Comparison of ENCODE assay signal across 16 cellular contexts in genomic region chr7:50405246-50405645, GRCh38. TPM values are rescaled to one million over a fixed set of nuclear protein-coding genes. Genes with fewer than 3 reads are reported as not detected.
DNase-seq lines count a peak whose midpoint lies in the region; ATAC-seq and TF ChIP-seq lines count a peak whose summit lies in the region.
"Had no signal": no experiment of that assay in that cellular context is flagged by ENCODE, and none has a peak within 500 bp of the region (broad histone marks: within the 10 kb centered on the region; RNA-seq: fewer than 3 reads in every experiment).

No MANE protein-coding gene starts in this region.

- intact Hi-C loops in Right ventricle myocardium inferior (cut with DNase I): no loop called here

- TF ChIP-seq CTCF in GM13977 (IDR thresholded peaks at IDR 0.05; ENCODE audit: extremely low read depth, insufficient read depth, missing control alignments): no peak

- no peak for ATAC-seq in activated naive CD4-positive, alpha-beta T cell treated with anti-CD3 and anti-CD28 coated beads, Interleukin-2, amount 50 U/mL, for 72 hours
- ATAC-seq in HG02852 (IDR thresholded peaks at IDR 0.05; ENCODE audit: unreplicated experiment): peak; percentile 41
- ATAC-seq in activated naive CD8-positive, alpha-beta T cell treated with anti-CD3 and anti-CD28 coated beads, Interleukin-2, amount 10 ng/mL, durations not matched to agents 7 days and 5 days (ENCODE audit: low read depth): no peak
- ATAC-seq in Right ventricle myocardium inferior: no peak

- POLR2A ChIA-PET in activated naive CD8-positive, alpha-beta T cell treated with anti-CD3 and anti-CD28 coated beads, Interleukin-2, amount 10 ng/mL, durations not matched to agents 7 days and 5 days (lab: Charles Lee): no interaction called here

- H3K4me1 Mint-ChIP-seq in activated naive CD8-positive, alpha-beta T cell treated with anti-CD3 and anti-CD28 coated beads, Interleukin-2, amount 10 ng/mL, durations not matched to agents 7 days and 5 days: peaks cover 51% of the 10 kb centered on the region

- H3K9me3 Mint-ChIP-seq in activated naive CD4-positive, alpha-beta T cell treated with anti-CD3 and anti-CD28 coated beads, Interleukin-2, amount 50 U/mL, for 72 hours: no peaks in the 10 kb centered on the region
- H3K9me3 Mint-ChIP-seq in activated naive CD8-positive, alpha-beta T cell treated with anti-CD3 and anti-CD28 coated beads, Interleukin-2, amount 10 ng/mL, durations not matched to agents 7 days and 5 days: no peaks in the 10 kb centered on the region

- H3K27ac Mint-ChIP-seq in activated naive CD4-positive, alpha-beta T cell treated with anti-CD3 and anti-CD28 coated beads, Interleukin-2, amount 50 U/mL, for 72 hours: peak overlapping the region; percentile 82 to 94
- H3K27ac Mint-ChIP-seq in activated naive CD8-positive, alpha-beta T cell treated with anti-CD3 and anti-CD28 coated beads, Interleukin-2, amount 10 ng/mL, durations not matched to agents 7 days and 5 days: peak overlapping the region; percentile 31

- in situ Hi-C loops in GM13977 (cut with MboI; ENCODE audit: low pct_unique_long_range_greater_than_20kb, low sequenced_read_pairs, unreplicated experiment): loop anchor here (25.0 kb wide), 1 partner anchor 193 kb away; no protein-coding TSS in a partner anchor

- no peaks in the 10 kb centered on the region for H3K27me3 Mint-ChIP-seq in activated naive CD8-positive, alpha-beta T cell treated with anti-CD3 and anti-CD28 coated beads, Interleukin-2, amount 10 ng/mL, durations not matched to agents 7 days and 5 days

- DNase-seq in activated naive CD4-positive, alpha-beta T cell treated with anti-CD3 and anti-CD28 coated beads, Interleukin-2, amount 50 U/mL, for 72 hours (ENCODE audit: low spot score in 2 of 2): no peak
- DNase-seq in activated naive CD4-positive, alpha-beta T cell (lab: John Stamatoyannopoulos, UW): no peak
- no peak for DNase-seq in activated naive CD8-positive, alpha-beta T cell treated with anti-CD3 and anti-CD28 coated beads, Interleukin-2, amount 10 ng/mL, durations not matched to agents 7 days and 5 days
- DNase-seq in NCI-H345 treated with DMSO at 0.1 percent for 48 hours (lab: John Stamatoyannopoulos, UW; ENCODE audit: unreplicated experiment) (no peak), Right ventricle myocardium inferior (ENCODE audit: missing footprints) (no peak), GM13977 (ENCODE audit: low spot score) (no peak), mucosa of gallbladder (ENCODE audit: low spot score) (no peak)
- DNase-seq: activated T-cell treated with anti-CD3 and anti-CD28 coated beads, Interleukin-2, amount 50 U/mL, for 1 hour; DMS79 treated with DMSO at 0.1 percent for 48 hours; effector CD8-positive, alpha-beta T cell; GOT3; mammary epithelial cell; NCI-H2107; stimulated activated CD4-positive, alpha-beta T cell treated with anti-CD3 and anti-CD28 coated beads, Interleukin-15, amount 100 ng/mL, for 24 hours; upper lobe of left lung had no signal

- H3K4me3 Mint-ChIP-seq in activated naive CD8-positive, alpha-beta T cell treated with anti-CD3 and anti-CD28 coated beads, Interleukin-2, amount 10 ng/mL, durations not matched to agents 7 days and 5 days: no peak overlapping the region

- peaks cover 19 to 25% of the 10 kb centered on the region in 2 donors for H3K36me3 Mint-ChIP-seq in activated naive CD4-positive, alpha-beta T cell treated with anti-CD3 and anti-CD28 coated beads, Interleukin-2, amount 50 U/mL, for 72 hours
- peaks cover 32% of the 10 kb centered on the region for H3K36me3 Mint-ChIP-seq in activated naive CD8-positive, alpha-beta T cell treated with anti-CD3 and anti-CD28 coated beads, Interleukin-2, amount 10 ng/mL, durations not matched to agents 7 days and 5 days

RNA-seq across cellular contexts. Expression of gene FIGNL1, which starts 44.9 kb away (rescaled TPM):
- 10 to 100 TPM; 46.0 to 50.7 TPM for total RNA-seq in activated naive CD4-positive, alpha-beta T cell treated with anti-CD3 and anti-CD28 coated beads, Interleukin-2, amount 50 U/mL, for 72 hours
- 10 to 100 TPM; 28.4 to 30.9 TPM for total RNA-seq in activated naive CD8-positive, alpha-beta T cell treated with anti-CD3 and anti-CD28 coated beads, Interleukin-2, amount 10 ng/mL, durations not matched to agents 7 days and 5 days
- total RNA-seq in Right ventricle myocardium inferior: 3.4 TPM
- 7.6 TPM for total RNA-seq in mucosa of gallbladder
